In the genomic region with DNA sequence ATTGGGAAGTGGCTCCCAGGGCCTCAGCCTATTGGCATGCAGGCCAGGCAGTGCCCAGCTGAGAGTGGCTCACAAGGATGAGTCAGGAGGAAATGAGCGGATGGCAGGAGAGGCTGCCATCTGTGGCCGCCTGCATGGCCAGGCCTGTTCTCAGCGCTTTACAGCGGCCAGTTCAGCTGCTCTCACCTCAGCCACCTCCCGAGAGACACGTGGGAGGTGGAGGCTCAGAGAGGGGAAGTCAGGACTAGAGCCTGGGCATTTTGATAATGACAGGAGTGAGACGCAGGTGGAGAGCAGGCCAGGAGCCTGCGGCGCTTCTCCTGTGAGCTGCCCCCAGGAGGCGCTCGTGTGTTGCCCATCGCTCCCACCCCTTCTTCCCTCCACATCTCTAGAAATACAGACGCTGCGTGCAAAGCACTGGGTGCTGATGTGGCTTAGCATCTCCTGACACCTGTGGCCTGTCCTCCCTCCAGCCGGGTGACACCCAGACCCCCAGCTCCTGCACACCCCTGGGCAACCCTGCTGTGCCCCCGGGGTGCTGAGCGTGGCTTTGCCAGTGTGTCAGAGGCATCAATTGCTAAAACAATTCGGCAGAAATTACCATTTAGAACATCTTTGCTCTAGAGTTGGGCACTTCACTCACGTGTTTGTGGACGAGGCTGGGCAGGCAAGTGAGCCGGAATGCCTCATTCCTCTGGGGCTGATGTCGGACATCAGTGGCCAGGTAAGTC, we compare ENCODE assay signal across 8 cellular contexts. TPM values are rescaled to one million over a fixed set of nuclear protein-coding genes. Genes with fewer than 3 reads are reported as not detected.
A peak's percentile ranks its signal among the peaks of the same experiment; 100 is the strongest.
DNase-seq lines count a peak whose midpoint lies in the region; ATAC-seq, FAIRE-seq and TF ChIP-seq lines count a peak whose summit lies in the region.

No MANE protein-coding gene starts in this region.

- no TSS peak for BruUV-seq in IMR-90 (replicated peaks; lab: Mats Ljungman, UMichigan)

- peak; percentile 64 for TF ChIP-seq RAD21 in IMR-90 (IDR thresholded peaks at IDR 0.05; ENCODE audit: low read length)

- H2AK5ac ChIP-seq in IMR-90 (ENCODE audit: low read depth, low read length) = no peak overlapping the region

- peak; percentile 91 for DNase-seq in Daoy (ENCODE audit: low read depth)
- peak; percentile 45 for DNase-seq in IMR-90
- peak; percentile 6 for DNase-seq in SK-N-MC (ENCODE audit: low read depth, low spot score)
- peak in 3 of 4 experiments; percentile 40 to 68 (median 55) for DNase-seq in activated naive CD4-positive, alpha-beta T cell (lab: John Stamatoyannopoulos, UW)
- peak; percentile 85 for DNase-seq in cardiac septum (ENCODE audit: low spot score)
- peak; percentile 70 for DNase-seq in small intestine
- no peak for DNase-seq in middle frontal gyrus (ENCODE audit: extremely low spot score, low spot score)

- POLR2A ChIA-PET in IMR-90 (lab: Charles Lee; ENCODE audit: unreplicated experiment) = no interaction called here

- intact Hi-C loops in IMR-90 (cut with micrococcal nuclease) = no loop called here
- intact Hi-C loops in cardiac septum (cut with DNase I) = loop anchor here (2.0 kb wide), 1 partner anchor 58 kb away; no protein-coding TSS in a partner anchor

- no peak overlapping the region for H3K56ac ChIP-seq in IMR-90 (ENCODE audit: extremely low read depth, insufficient read depth, low read length)

- H3K23ac ChIP-seq in IMR-90 (ENCODE audit: low read depth, low read length) = no peak overlapping the region

- no peak overlapping the region for H2BK5ac ChIP-seq in IMR-90 (ENCODE audit: low read depth, low read length, poor library complexity, severe bottlenecking)

- H3K27ac ChIP-seq in IMR-90 (ENCODE audit: insufficient read depth, low read length) = no peak overlapping the region
- no peak overlapping the region for H3K27ac ChIP-seq in SK-N-MC
- H3K27ac ChIP-seq in small intestine (ENCODE audit: low read depth in 1 of 2, low read length in 1 of 2) = no peak overlapping the region

- WGBS in IMR-90 (ENCODE audit: extremely low coverage in 2 of 2, insufficient read length in 1 of 2), 2 experiments = 67% methylated on average over 14 of the region's 22 CpGs; no CpG with 5 or more reads in 1 of the 2 experiments
- 23 to 38% (median 28%) methylated on average over 22 of the region's 22 CpGs for WGBS in small intestine, 3 donors

- H2BK120ac ChIP-seq in IMR-90 (ENCODE audit: low read depth, low read length) = no peak overlapping the region

- H4K8ac ChIP-seq in IMR-90 (ENCODE audit: low read depth in 2 of 2, low read length in 2 of 2) = no peak overlapping the region

- no peak overlapping the region for H3K9ac ChIP-seq in IMR-90 (ENCODE audit: low read depth, low read length)
- no peak overlapping the region for H3K9ac ChIP-seq in SK-N-MC (ENCODE audit: insufficient read length)

- H3K36me3 ChIP-seq in IMR-90 (ENCODE audit: control insufficient read depth, insufficient read depth, low read length) (peaks cover 11% of the 10 kb centered on the region; the same call in 1 of the 2 replicates), SK-N-MC (ENCODE audit: insufficient read depth, low read length) (no peaks in the 10 kb centered on the region), small intestine (ENCODE audit: control insufficient read depth in 2 of 2, insufficient read depth in 2 of 2, low read length in 2 of 2) (no peaks in the 10 kb centered on the region)

- peak overlapping the region; percentile 80 for H2AK9ac ChIP-seq in IMR-90 (replicated peaks; ENCODE audit: low read depth, low read length, poor library complexity)

- TF ChIP-seq CTCF in IMR-90 (conservative IDR thresholded peaks at IDR 0.05; ENCODE audit: low read depth, low read length) = peak; percentile 57

- 0 out of 2 replicates have a peak overlapping the region, but pooled peaks have one; percentile 2 for H3K14ac ChIP-seq in IMR-90 (replicated peaks; ENCODE audit: low read depth, low read length)

- H2BK15ac ChIP-seq in IMR-90 (ENCODE audit: low read depth, low read length) = no peak overlapping the region

- H2AFZ ChIP-seq in IMR-90 (replicated peaks; ENCODE audit: low read length, poor library complexity) = peak overlapping the region; percentile 65

- no peak overlapping the region for H2BK20ac ChIP-seq in IMR-90 (ENCODE audit: low read depth, low read length)

- no peak overlapping the region for H4K5ac ChIP-seq in IMR-90 (ENCODE audit: low read depth, low read length)

- CTCF ChIA-PET in IMR-90 (lab: Yijun Ruan, JAX) = interaction anchor here (1.2 to 1.3 kb wide), 2 partner anchors 9 to 11 kb away, joined by 4 read pairs; no protein-coding TSS in a partner anchor

- no peak overlapping the region for H3K18ac ChIP-seq in IMR-90 (ENCODE audit: low read depth, low read length)

- in situ Hi-C loops in IMR-90 (cut with MboI; ENCODE audit: low sequenced_read_pairs) = loop anchor here (5.0 kb wide), 1 partner anchor 63 kb away; no protein-coding TSS in a partner anchor

- TF ChIP-seq POLR2A in IMR-90 (IDR thresholded peaks at IDR 0.05; ENCODE audit: low read depth, low read length) = no peak

- H3K4me2 ChIP-seq in IMR-90 (ENCODE audit: low read depth, low read length) = no peak overlapping the region

- H3K9me3 ChIP-seq in IMR-90 (ENCODE audit: control insufficient read depth, insufficient read depth, low read length) (no peaks in the 10 kb centered on the region), SK-N-MC (ENCODE audit: low read depth, low read length) (no peaks in the 10 kb centered on the region), small intestine (ENCODE audit: control insufficient read depth, low read depth) (no peaks in the 10 kb centered on the region)

- no peaks in the 10 kb centered on the region for H3K79me1 ChIP-seq in IMR-90 (ENCODE audit: low read depth in 1 of 2, low read length in 2 of 2)

- H3K9me1 ChIP-seq in IMR-90 (ENCODE audit: insufficient read depth, low read length) = no peaks in the 10 kb centered on the region

- H4K91ac ChIP-seq in IMR-90 (ENCODE audit: insufficient read depth, low read depth, low read length) = no peak overlapping the region

- no peak for FAIRE-seq in small intestine (lab: Jason Lieb, UNC)

- no peaks in the 10 kb centered on the region; the same call in 1 of the 2 replicates for H3K27me3 ChIP-seq in IMR-90 (ENCODE audit: control insufficient read depth, insufficient read depth, low read length)
- H3K27me3 ChIP-seq in small intestine (ENCODE audit: control insufficient read depth in 2 of 2, insufficient read depth in 2 of 2, low read length in 2 of 2) = no peaks in the 10 kb centered on the region

- H3K4me1 ChIP-seq in IMR-90 (ENCODE audit: control insufficient read depth, insufficient read depth, low read length) (no peaks in the 10 kb centered on the region; the same call in 1 of the 2 replicates), small intestine (ENCODE audit: control insufficient read depth in 2 of 2, insufficient read depth in 1 of 2, low read depth in 1 of 2, low read length in 1 of 2) (peaks cover 0 to 3% of the 10 kb centered on the region in 2 donors)

- H3K4ac ChIP-seq in IMR-90 (ENCODE audit: low read depth, low read length) = no peak overlapping the region

- dilution Hi-C loops in IMR-90 (cut with HindIII; ENCODE audit: low sequenced_read_pairs, unreplicated experiment) = no loop called here

- H4K20me1 ChIP-seq in IMR-90 (ENCODE audit: insufficient read depth, low read length) = no peaks in the 10 kb centered on the region; the same call in 1 of the 2 replicates

- H3K4me3 ChIP-seq in IMR-90 (ENCODE audit: insufficient read depth, low read depth, low read length) = no peak overlapping the region
- H3K4me3 ChIP-seq in SK-N-MC = no peak overlapping the region
- no peak overlapping the region for H3K4me3 ChIP-seq in small intestine (ENCODE audit: low read depth in 1 of 2, low read length in 2 of 2)

- ATAC-seq in IMR-90 (ENCODE audit: low read depth) (peak; percentile 55), GM19035 (IDR thresholded peaks at IDR 0.05; ENCODE audit: unreplicated experiment) (no peak)

TF ChIP-seq in IMR-90, 13 proteins besides CTCF, POLR2A, EP300 and RAD21 (continues in another document):
- TF ChIP-seq NFE2L2 (IDR thresholded peaks at IDR 0.05; ENCODE audit: low read depth, low read length) (no peak), SMC3 (IDR thresholded peaks at IDR 0.05; ENCODE audit: low read depth, low read length) (peak; percentile 27; the same call in 1 of the 2 replicates)

RNA-seq across cellular contexts. Expression of a gene that starts 21.4 kb away (rescaled TPM):
- total RNA-seq in Daoy (2014; rRNA removed; shearing (Covaris generic)) = 0.48 and 1.5 TPM in 2 replicates
- total RNA-seq in IMR-90 (2012; rRNA removed) (under 0.01 and 0.18 TPM in 2 replicates), cardiac septum (0.30 TPM)
- polyA plus RNA-seq in IMR-90 (2012; rRNA removed) (1.3 and 1.7 TPM in 2 replicates), small intestine (under 1 TPM in 1 of 3 donors, not detected in 2; 0.36 TPM)
- 1.6 and 3.8 TPM in 2 replicates for polyA plus RNA-seq in IMR-90 (2012; cell fraction: cytosol; rRNA removed)
- 7.1 and 11.4 TPM in 2 replicates for polyA plus RNA-seq in IMR-90 (2012; cell fraction: nucleus; rRNA removed; ENCODE audit: low replicate concordance)

RNA-seq across cellular contexts. Expression of a gene that starts 36.6 kb away (rescaled TPM):
- total RNA-seq in Daoy (2014; rRNA removed; shearing (Covaris generic)) = 21.8 and 26.3 TPM in 2 replicates
- 13.4 and 13.9 TPM in 2 replicates for total RNA-seq in IMR-90 (2012; rRNA removed)
- polyA plus RNA-seq in IMR-90 (2012; rRNA removed) = 42.7 and 45.3 TPM in 2 replicates
- 32.3 and 48.5 TPM in 2 replicates for polyA plus RNA-seq in IMR-90 (2012; cell fraction: cytosol; rRNA removed)
- polyA plus RNA-seq in IMR-90 (2012; cell fraction: nucleus; rRNA removed; ENCODE audit: low replicate concordance) = 188 and 434 TPM in 2 replicates
- total RNA-seq in cardiac septum = 20.1 TPM
- 10 to 100 TPM; 63.1 to 84.6 (median 70.8) TPM for polyA plus RNA-seq in small intestine

RNA-seq across cellular contexts. Expression of a gene that starts 51.7 kb away (rescaled TPM):
- 19.1 and 20.5 TPM in 2 replicates for total RNA-seq in Daoy (2014; rRNA removed; shearing (Covaris generic))
- total RNA-seq in IMR-90 (2012; rRNA removed) = 10.3 and 10.4 TPM in 2 replicates
- polyA plus RNA-seq in IMR-90 (2012; rRNA removed) = 21.4 and 22.9 TPM in 2 replicates
- polyA plus RNA-seq in IMR-90 (2012; cell fraction: cytosol; rRNA removed) = 16.7 and 25.0 TPM in 2 replicates
- polyA plus RNA-seq in IMR-90 (2012; cell fraction: nucleus; rRNA removed; ENCODE audit: low replicate concordance) = 94.1 and 274 TPM in 2 replicates
- 12.7 TPM for total RNA-seq in cardiac septum
- 10 to 100 TPM; 23.6 to 94.6 (median 90.8) TPM for polyA plus RNA-seq in small intestine

RNA-seq across cellular contexts. Expression of a gene that starts 59.4 kb away (rescaled TPM):
- 0.11 TPM in 1 of 2 replicates, not detected in the other for total RNA-seq in Daoy (2014; rRNA removed; shearing (Covaris generic))
- total RNA-seq in IMR-90 (2012; rRNA removed) = 0.72 and 0.83 TPM in 2 replicates
- polyA plus RNA-seq in IMR-90 (2012; rRNA removed) = 0.83 and 1.4 TPM in 2 replicates
- 0.31 and 0.67 TPM in 2 replicates for polyA plus RNA-seq in IMR-90 (2012; cell fraction: cytosol; rRNA removed)
- polyA plus RNA-seq in IMR-90 (2012; cell fraction: nucleus; rRNA removed; ENCODE audit: low replicate concordance) = 10.7 and 19.6 TPM in 2 replicates
- total RNA-seq in cardiac septum = 0.46 TPM
- under 1 TPM in 1 of 3 donors, not detected in 2; 0.19 TPM for polyA plus RNA-seq in small intestine
